ENCODE assay signal across 7 cellular contexts in genomic region chr7:89623018-89623672, GRCh38.
DNase-seq lines count a peak whose midpoint lies in the region; ATAC-seq, FAIRE-seq and TF ChIP-seq lines count a peak whose summit lies in the region.

No MANE protein-coding gene starts in this region.

- TF ChIP-seq EP300 in HepG2 (IDR thresholded peaks at IDR 0.05; ENCODE audit: low read depth in 2 of 2, low read length in 2 of 2) = no peak
- TF ChIP-seq EP300 in HepG2 (CRISPR knock-in tag; IDR thresholded peaks at IDR 0.05; ENCODE audit: borderline replicate concordance) = no peak

- ATAC-seq in GM19468 (IDR thresholded peaks at IDR 0.05; ENCODE audit: extremely low read depth, unreplicated experiment) (peak; percentile 85), HG03457 (IDR thresholded peaks at IDR 0.05; ENCODE audit: unreplicated experiment) (peak; percentile 88), HepG2 (peak; percentile 86)

- no TSS peak for BruUV-seq in HepG2 (replicated peaks; lab: Mats Ljungman, UMichigan)

- H3K4me1 ChIP-seq in HepG2 (ENCODE audit: insufficient read depth, low read length) = no peaks in the 10 kb centered on the region

- no peak overlapping the region for H3K4me2 ChIP-seq in HepG2 (ENCODE audit: low read depth, low read length)

- no peak overlapping the region for H2AFZ ChIP-seq in HepG2 (ENCODE audit: low read length)

- H3K9me3 ChIP-seq in HepG2 (ENCODE audit: low read length) = no peaks in the 10 kb centered on the region

- TF ChIP-seq POLR2A in HepG2 (IDR thresholded peaks at IDR 0.05; ENCODE audit: insufficient read depth in 1 of 2, low read depth in 2 of 2, low read length in 2 of 2) = no peak

- no peaks in the 10 kb centered on the region for H3K27me3 ChIP-seq in bronchial epithelial cell (ENCODE audit: control insufficient read depth, insufficient read depth, low read length)
- H3K27me3 ChIP-seq in HepG2 (ENCODE audit: control insufficient read depth in 1 of 2, insufficient read depth in 2 of 2, low read length in 2 of 2) = no peaks in the 10 kb centered on the region

- H3K79me2 ChIP-seq in HepG2 (ENCODE audit: insufficient read depth, low read length) = no peaks in the 10 kb centered on the region

- 0% methylated on average over 1 of the region's 1 CpG for WGBS in HepG2 (ENCODE audit: low lambda C conversion rate)

- intact Hi-C loops in HepG2 (cut with micrococcal nuclease; ENCODE audit: unreplicated experiment) = loop anchor here (1.0 to 10.0 kb wide), 2 partner anchors 1077 to 1378 kb away; no protein-coding TSS in a partner anchor

- H3K4me3 ChIP-seq in bronchial epithelial cell (ENCODE audit: low read depth, low read length) = no peak overlapping the region
- H3K4me3 ChIP-seq in HepG2 (replicated peaks in 1 of 3; ENCODE audit: insufficient read depth in 1 of 3, low read depth in 2 of 3, low read length in 3 of 3) = no peak overlapping the region

- H3K27ac ChIP-seq in HepG2 (ENCODE audit: extremely low read length, insufficient read depth, low read length) = no peak overlapping the region

- peak; percentile 17; the same call in 1 of the 2 replicates for TF ChIP-seq RAD21 in HepG2 (CRISPR knock-in tag; IDR thresholded peaks at IDR 0.05)

- DNase-seq in GM03348 (ENCODE audit: low spot score) (peak; percentile 52), NCI-H748 treated with DMSO at 0.1 percent for 48 hours (lab: John Stamatoyannopoulos, UW) (peak; percentile 78), bronchial epithelial cell (ENCODE audit: low read depth) (peak; percentile 35), HepG2 (ENCODE audit: low spot score) (peak; percentile 41), GM19238 (ENCODE audit: insufficient read length, low spot score) (no peak)

- CTCF ChIA-PET in HepG2 (lab: Yijun Ruan, JAX; ENCODE audit: low intra/inter-chr PET ratio, low total read pairs) = interaction anchor here (0.6 to 1.6 kb wide), 3 partner anchors 289 to 1379 kb away, joined by 4 to 7 read pairs (median 6); no protein-coding TSS in a partner anchor

- peak; percentile 69 for TF ChIP-seq CTCF in bronchial epithelial cell (IDR thresholded peaks at IDR 0.05; ENCODE audit: insufficient read depth, low read length, severe bottlenecking)
- TF ChIP-seq CTCF in HepG2 (CRISPR knock-in tag; IDR thresholded peaks at IDR 0.05) = peak; percentile 73

- no peaks in the 10 kb centered on the region for H3K36me3 ChIP-seq in bronchial epithelial cell (ENCODE audit: control insufficient read depth, insufficient read depth, low read length)
- no peaks in the 10 kb centered on the region for H3K36me3 ChIP-seq in HepG2 (replicated peaks in 1 of 2; ENCODE audit: control insufficient read depth in 1 of 2, insufficient read depth in 2 of 2, low read length in 2 of 2)

- no peaks in the 10 kb centered on the region for H4K20me1 ChIP-seq in HepG2 (ENCODE audit: insufficient read depth, low read length)

- H3K9ac ChIP-seq in HepG2 (ENCODE audit: insufficient read depth, low read depth, low read length) = no peak overlapping the region

- POLR2A ChIA-PET in HepG2 (lab: Yijun Ruan, JAX) = no interaction called here

- FAIRE-seq in bronchial epithelial cell (lab: Jason Lieb, UNC) = no peak
- FAIRE-seq in HepG2 (lab: Jason Lieb, UNC) = peak; percentile 55

- in situ Hi-C loops in HepG2 (cut with HindIII; ENCODE audit: extremely low pct_ligation_motif_present, low pct_unique_long_range_greater_than_20kb) = loop anchor here (10.0 kb wide), 1 partner anchor 1078 kb away; no protein-coding TSS in a partner anchor

TF ChIP-seq in HepG2, 621 proteins besides CTCF, POLR2A, EP300 and RAD21:
- TF ChIP-seq STAG1 (CRISPR knock-in tag; IDR thresholded peaks at IDR 0.05) (peak; percentile 56), ZHX1 (CRISPR knock-in tag; IDR thresholded peaks at IDR 0.05; ENCODE audit: low read depth) (no peak), SMC3 (IDR thresholded peaks at IDR 0.05; ENCODE audit: low read length) (peak; percentile 65)
